8 cellular contexts compared by ENCODE assay signal in genomic region chr17:38605852-38606645, GRCh38. TPM values are rescaled to one million over a fixed set of nuclear protein-coding genes. Genes with fewer than 3 reads are reported as not detected.
A peak's percentile ranks its signal among the peaks of the same experiment; 100 is the strongest.
DNase-seq lines count a peak whose midpoint lies in the region; ATAC-seq and TF ChIP-seq lines count a peak whose summit lies in the region.

SRCIN1 (minus strand) TSS chr17:38605952; CDS start chr17:38605705, 247 bp downstream.

- TF ChIP-seq CTCF in GM12872 (IDR thresholded peaks at IDR 0.05; ENCODE audit: insufficient read depth, low read depth, low read length) (peak; percentile 99), lower lobe of right lung (IDR thresholded peaks at IDR 0.05) (peak; percentile 87)

- peak; percentile 44 to 83 for DNase-seq in NCI-H1930 (lab: John Stamatoyannopoulos, UW)
- DNase-seq in activated CD4-positive, alpha-beta T cell treated with anti-CD3 and anti-CD28 coated beads for 1 hour, result peak; percentile 23
- DNase-seq in lower lobe of right lung, result peak; percentile 71
- DNase-seq in stimulated activated CD8-positive, alpha-beta memory T cell treated with anti-CD3 and anti-CD28 coated beads, Interleukin-15, amount 100 ng/mL, for 4 hours (ENCODE audit: low read depth in 2 of 2), result peak; percentile 11 to 29

- ATAC-seq in lower lobe of right lung, result peak; percentile 54 to 79
- ATAC-seq in GM21825 (IDR thresholded peaks at IDR 0.05; ENCODE audit: unreplicated experiment), result no peak
- no peak for ATAC-seq in GM19351 (IDR thresholded peaks at IDR 0.05; ENCODE audit: unreplicated experiment)

- H3K27ac ChIP-seq in cingulate gyrus (ENCODE audit: low read depth, low read length) (peak within 1 kb of the TSS; percentile 60), lower lobe of right lung (no peak within 1 kb of the TSS)

- intact Hi-C loops in lower lobe of right lung (cut with DNase I), result no loop called here

- no peaks in the 10 kb centered on the region for H3K36me3 ChIP-seq in lower lobe of right lung

- H3K27me3 ChIP-seq in lower lobe of right lung (ENCODE audit: low read depth), result peaks cover 74% of the 10 kb centered on the region

- H3K4me3 ChIP-seq in lower lobe of right lung, result peak within 1 kb of the TSS; percentile 58

- peaks cover 9% of the 10 kb centered on the region for H3K4me1 ChIP-seq in lower lobe of right lung

- no peaks in the 10 kb centered on the region for H3K9me3 ChIP-seq in lower lobe of right lung

RNA-seq across cellular contexts. Expression of gene SRCIN1, which starts in this region (rescaled TPM):
- total RNA-seq in lower lobe of right lung, result 6.6 TPM

Comparison
In these comparisons a context has a peak if more than half of its experiments do, and no peak if none do; other contexts are left out.
1. DNase-seq: peak in every context shown above with its lines; median percentile 71 in lower lobe of right lung; 64 in NCI-H1930; 23 in activated CD4-positive, alpha-beta T cell treated with anti-CD3 and anti-CD28 coated beads for 1 hour; 20 in stimulated activated CD8-positive, alpha-beta memory T cell treated with anti-CD3 and anti-CD28 coated beads, Interleukin-15, amount 100 ng/mL, for 4 hours.
2. ATAC-seq: peak in lower lobe of right lung (2 of 2); none in GM21825 (single experiment) and GM19351 (single experiment).